Comparison of ENCODE assay signal across 8 cellular contexts in genomic region chr2:7773362-7773973, GRCh38.
A peak's percentile ranks its signal among the peaks of the same experiment; 100 is the strongest.
DNase-seq lines count a peak whose midpoint lies in the region; ATAC-seq lines count a peak whose summit lies in the region.

No MANE protein-coding gene starts in this region.

- DNase-seq in CD1c-positive myeloid dendritic cell (ENCODE audit: extremely low spot score) (peak; percentile 96), renal cortical epithelial cell (ENCODE audit: low read depth) (peak; percentile 82), occipital lobe (lab: John Stamatoyannopoulos, UW) (no peak), GDM1 (lab: John Stamatoyannopoulos, UW) (no peak)
- DNase-seq in activated T-cell treated with anti-CD3 and anti-CD28 coated beads, Interleukin-2, amount 50 U/mL, for 48 hours, result peak; percentile 70 to 72
- no peak for DNase-seq in activated effector memory CD4-positive, alpha-beta T cell treated with Interleukin-2 at 50 U/mL for 16 hours

- ATAC-seq in GM19395 (IDR thresholded peaks at IDR 0.05; ENCODE audit: unreplicated experiment) (peak; percentile 67), HG03342 (IDR thresholded peaks at IDR 0.05; ENCODE audit: unreplicated experiment) (peak; percentile 72)

Comparison
In these comparisons a context has a peak if more than half of its experiments do, and no peak if none do; other contexts are left out.
1. DNase-seq: peak in CD1c-positive myeloid dendritic cell (single experiment), activated T-cell treated with anti-CD3 and anti-CD28 coated beads, Interleukin-2, amount 50 U/mL, for 48 hours (2 of 2) and renal cortical epithelial cell (single experiment); none in occipital lobe (single experiment), GDM1 (single experiment) and activated effector memory CD4-positive, alpha-beta T cell treated with Interleukin-2 at 50 U/mL for 16 hours (single experiment).